Comparison of ENCODE assay signal across 18 cellular contexts in the genomic region with DNA sequence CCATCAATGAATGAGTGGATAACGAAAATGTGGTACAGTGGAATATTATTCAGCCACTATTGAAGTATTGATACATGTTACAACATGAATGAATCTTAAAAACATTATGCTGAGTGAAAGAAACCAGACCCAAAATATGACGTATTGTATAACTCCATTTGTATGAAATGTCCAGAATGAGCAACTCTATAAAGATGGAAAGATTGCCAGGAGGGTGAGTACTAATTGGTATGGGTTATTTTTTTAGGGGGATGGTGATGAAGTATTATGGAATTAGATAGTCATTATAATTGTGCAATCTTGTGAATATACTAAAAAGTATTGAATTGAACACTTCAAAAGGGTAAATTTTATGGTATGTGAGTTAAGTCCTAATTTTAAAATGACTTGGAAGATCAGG.
"Had no signal": no experiment of that assay in that cellular context is flagged by ENCODE, and none has a peak within 500 bp of the region (broad histone marks: within the 10 kb centered on the region; RNA-seq: fewer than 3 reads in every experiment).

No MANE protein-coding gene starts in this region.

- ATAC-seq: foreskin keratinocyte; gastroesophageal sphincter; heart left ventricle; left cardiac atrium; left lung; left ventricle myocardium superior; lower lobe of right lung; naive thymus-derived CD4-positive, alpha-beta T cell; natural killer cell had no signal

- H3K9me3 ChIP-seq: esophagus muscularis mucosa, gastroesophageal sphincter, heart left ventricle, left lung, lower lobe of right lung had no signal

- H2AFZ ChIP-seq: hepatocyte had no signal

- H3K4me2 ChIP-seq: hepatocyte had no signal

- H3K4me1 ChIP-seq: esophagus muscularis mucosa, foreskin keratinocyte, gastroesophageal sphincter, left lung, lower lobe of right lung had no signal

- H3K36me3 ChIP-seq: esophagus muscularis mucosa, gastroesophageal sphincter, heart left ventricle, left lung, lower lobe of right lung had no signal

- H3K27me3 ChIP-seq: esophagus muscularis mucosa, foreskin keratinocyte, gastroesophageal sphincter, heart left ventricle, hepatocyte, left lung had no signal

- H3K27ac ChIP-seq: coronary artery, dorsolateral prefrontal cortex, esophagus muscularis mucosa, foreskin keratinocyte, gastroesophageal sphincter, heart left ventricle, hepatocyte, left lung, lower lobe of right lung had no signal

- DNase-seq: dermis blood vessel endothelial cell; dorsolateral prefrontal cortex; effector CD4-positive, alpha-beta T cell; effector memory CD4-positive, alpha-beta T cell; foreskin keratinocyte; heart left ventricle; left cardiac atrium; left lung; left ventricle myocardium superior; lower lobe of right lung; mesendoderm; midbrain; naive thymus-derived CD4-positive, alpha-beta T cell; natural killer cell had no signal

- H3K4me3 ChIP-seq: coronary artery, dorsolateral prefrontal cortex, esophagus muscularis mucosa, gastroesophageal sphincter, heart left ventricle, hepatocyte, left lung, lower lobe of right lung had no signal

- H3K79me2 ChIP-seq: hepatocyte had no signal
